ENCODE assay signal across 11 cellular contexts in the genomic region with DNA sequence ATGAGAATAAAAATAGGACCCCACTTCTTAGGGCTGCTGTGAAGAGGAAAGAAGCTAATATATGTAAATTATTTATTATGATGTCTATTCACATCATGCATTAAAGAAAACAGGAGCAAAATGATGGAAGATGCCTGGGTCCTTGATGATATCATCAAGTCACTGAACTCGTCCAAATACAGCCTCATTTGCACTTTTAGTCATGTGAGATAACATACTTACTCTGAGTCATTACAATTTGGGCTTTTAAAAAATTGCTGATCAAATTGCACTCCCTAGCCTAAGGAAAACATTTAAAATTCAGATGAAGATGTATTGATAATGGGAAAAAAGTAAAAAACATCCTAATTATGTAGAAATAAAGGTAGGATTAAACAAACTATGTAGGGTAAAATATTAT.
"Had no signal": no experiment of that assay in that cellular context is flagged by ENCODE, and none has a peak within 500 bp of the region (broad histone marks: within the 10 kb centered on the region; RNA-seq: fewer than 3 reads in every experiment).

No MANE protein-coding gene starts in this region.

- H3K4me1 ChIP-seq: HAP-1 had no signal

- H3K9me3 ChIP-seq: HAP-1 had no signal

- FAIRE-seq: H1, H54 had no signal

- DNase-seq: GM23248, GOT3, H7, H9, HCEC 1CT, HFFc6 had no signal

- H3K4me2 ChIP-seq: GM23338 had no signal

- H3K36me3 ChIP-seq: HAP-1 had no signal

- H2AFZ ChIP-seq: GM23248, GM23338 had no signal

- H3K4me3 ChIP-seq: GM23248, GM23338, HAP-1 had no signal

- ATAC-seq: GM23338, HCT116 had no signal

- H3K9ac ChIP-seq: GM23248 had no signal

- H3K27ac ChIP-seq: GM23248 had no signal
